Comparison of ENCODE assay signal across 21 cellular contexts in the genomic region with DNA sequence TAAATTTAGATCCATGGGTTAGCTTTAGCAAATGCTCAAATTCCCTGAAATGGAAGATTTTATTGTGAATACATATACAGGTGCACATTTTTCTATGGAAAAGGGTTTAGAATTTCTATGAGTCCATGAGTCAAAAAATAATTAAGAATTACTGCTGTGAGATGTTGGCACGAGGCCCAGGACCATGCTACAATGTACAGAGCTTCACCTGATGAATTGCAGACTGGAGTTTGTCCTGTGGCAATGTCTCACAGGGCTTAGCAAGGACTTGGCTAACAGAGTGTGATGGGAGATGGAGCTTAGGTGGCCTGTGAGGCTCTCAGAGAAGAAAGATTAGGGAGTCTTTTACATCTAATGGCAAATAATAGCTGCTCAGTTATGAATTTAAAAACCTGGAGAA.
DNase-seq lines count a peak whose midpoint lies in the region; ATAC-seq and TF ChIP-seq lines count a peak whose summit lies in the region.
"Had no signal": no experiment of that assay in that cellular context is flagged by ENCODE, and none has a peak within 500 bp of the region (broad histone marks: within the 10 kb centered on the region; RNA-seq: fewer than 3 reads in every experiment).

No MANE protein-coding gene starts in this region.

- H3K27ac Mint-ChIP-seq in T-cell: no peak overlapping the region
- H3K27ac Mint-ChIP-seq: H9 had no signal

- no peaks in the 10 kb centered on the region for H3K27me3 Mint-ChIP-seq in T-cell

- no peaks in the 10 kb centered on the region for H3K4me1 ChIP-seq in HEK293 (ENCODE audit: control insufficient read depth, insufficient read depth, low read length)

- no peak overlapping the region for H3K4me3 Mint-ChIP-seq in T-cell
- H3K4me3 Mint-ChIP-seq: H9 had no signal

- H3K9me3 ChIP-seq in HEK293 (ENCODE audit: control insufficient read depth, insufficient read depth, low read depth, low read length): no peaks in the 10 kb centered on the region

- H3K4me3 ChIP-seq in HEK293 (ENCODE audit: low read depth, low read length): no peak overlapping the region
- H3K4me3 ChIP-seq in foreskin fibroblast (ENCODE audit: low read depth in 1 of 2, low read length in 2 of 2): no peak overlapping the region

- DNase-seq in NCI-H1694 (lab: John Stamatoyannopoulos, UW) (peak; percentile 3), NCI-H1694 treated with DMSO at 0.1 percent for 48 hours (lab: John Stamatoyannopoulos, UW) (no peak), glomerular visceral epithelial cell (ENCODE audit: extremely low spot score) (peak; percentile 2), NCI-H187 (lab: John Stamatoyannopoulos, UW) (no peak), foreskin fibroblast (no peak), T-cell (no peak)
- DNase-seq: DMS 273 treated with DMSO at 0.1 percent for 48 hours, DND-41, H9, Karpas-422, MM.1S, NCI-H1092 treated with DMSO at 0.1 percent for 48 hours, NCI-H146, NCI-H510A, NCI-H774, PC-3, SIG-M5 had no signal

- H3K27ac ChIP-seq in HEK293 (ENCODE audit: extremely low read depth, low read depth, low read length): no peak overlapping the region
- H3K27ac ChIP-seq: 22Rv1, RWPE1 had no signal

- no peak for TF ChIP-seq CTCF in HEK293 (tag by site-specific recombination; IDR thresholded peaks at IDR 0.05)
- no peak for TF ChIP-seq CTCF in foreskin fibroblast (IDR thresholded peaks at IDR 0.05; ENCODE audit: low read depth, low read length)

- POLR2A ChIA-PET in HEK293 (lab: Yijun Ruan, JAX) (no interaction called here), T-cell (lab: Charles Lee) (interaction anchor here in 1 of 2 donors (0.6 kb wide), 1 partner anchor 22 kb away, joined by 3 read pairs; no protein-coding TSS in a partner anchor)

- CTCF ChIA-PET in HEK293 (lab: Yijun Ruan, JAX): interaction anchor here (0.6 to 0.7 kb wide), 2 partner anchors 517 to 1044 kb away, joined by 3 to 4 read pairs; no protein-coding TSS in a partner anchor
- CTCF ChIA-PET in T-cell (lab: Charles Lee): no interaction called here

- no peaks in the 10 kb centered on the region for H3K36me3 ChIP-seq in HEK293 (ENCODE audit: control insufficient read depth in 2 of 2, insufficient read depth in 1 of 2, low read length in 2 of 2)

- H3K4me1 Mint-ChIP-seq in T-cell: peaks cover 0 to 3% (median 0%) of the 10 kb centered on the region in 3 donors

- H3K9me3 Mint-ChIP-seq in T-cell: no peaks in the 10 kb centered on the region

- H3K36me3 Mint-ChIP-seq in T-cell: no peaks in the 10 kb centered on the region

- ATAC-seq in SK-N-SH treated with all-trans-retinoic acid at 6 μM for 48 hours: peak; percentile 70; the same call in 2 of the 3 replicates
- ATAC-seq in T-cell (replicated peaks in 1 of 4): no peak
- ATAC-seq: PC-3 had no signal

TF ChIP-seq in HEK293, 187 proteins besides CTCF, POLR2A, EP300 and RAD21:
- TF ChIP-seq ZNF10 (tag by site-specific recombination; IDR thresholded peaks at IDR 0.05): peak; percentile 72
- TF ChIP-seq, protein P1, sequence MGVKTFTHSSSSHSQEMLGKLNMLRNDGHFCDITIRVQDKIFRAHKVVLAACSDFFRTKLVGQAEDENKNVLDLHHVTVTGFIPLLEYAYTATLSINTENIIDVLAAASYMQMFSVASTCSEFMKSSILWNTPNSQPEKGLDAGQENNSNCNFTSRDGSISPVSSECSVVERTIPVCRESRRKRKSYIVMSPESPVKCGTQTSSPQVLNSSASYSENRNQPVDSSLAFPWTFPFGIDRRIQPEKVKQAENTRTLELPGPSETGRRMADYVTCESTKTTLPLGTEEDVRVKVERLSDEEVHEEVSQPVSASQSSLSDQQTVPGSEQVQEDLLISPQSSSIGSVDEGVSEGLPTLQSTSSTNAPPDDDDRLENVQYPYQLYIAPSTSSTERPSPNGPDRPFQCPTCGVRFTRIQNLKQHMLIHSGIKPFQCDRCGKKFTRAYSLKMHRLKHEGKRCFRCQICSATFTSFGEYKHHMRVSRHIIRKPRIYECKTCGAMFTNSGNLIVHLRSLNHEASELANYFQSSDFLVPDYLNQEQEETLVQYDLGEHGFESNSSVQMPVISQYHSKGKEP (tag by site-specific recombination; IDR thresholded peaks at IDR 0.05): no peak

TF ChIP-seq in SK-N-SH treated with all-trans-retinoic acid at 6 μM for 48 hours, 23 proteins besides CTCF, POLR2A, EP300 and RAD21:
- TF ChIP-seq, protein P2, sequence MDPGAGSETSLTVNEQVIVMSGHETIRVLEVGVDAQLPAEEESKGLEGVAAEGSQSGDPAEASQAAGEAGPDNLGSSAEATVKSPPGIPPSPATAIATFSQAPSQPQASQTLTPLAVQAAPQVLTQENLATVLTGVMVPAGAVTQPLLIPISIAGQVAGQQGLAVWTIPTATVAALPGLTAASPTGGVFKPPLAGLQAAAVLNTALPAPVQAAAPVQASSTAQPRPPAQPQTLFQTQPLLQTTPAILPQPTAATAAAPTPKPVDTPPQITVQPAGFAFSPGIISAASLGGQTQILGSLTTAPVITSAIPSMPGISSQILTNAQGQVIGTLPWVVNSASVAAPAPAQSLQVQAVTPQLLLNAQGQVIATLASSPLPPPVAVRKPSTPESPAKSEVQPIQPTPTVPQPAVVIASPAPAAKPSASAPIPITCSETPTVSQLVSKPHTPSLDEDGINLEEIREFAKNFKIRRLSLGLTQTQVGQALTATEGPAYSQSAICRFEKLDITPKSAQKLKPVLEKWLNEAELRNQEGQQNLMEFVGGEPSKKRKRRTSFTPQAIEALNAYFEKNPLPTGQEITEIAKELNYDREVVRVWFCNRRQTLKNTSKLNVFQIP (CRISPR knock-in tag; IDR thresholded peaks at IDR 0.05; ENCODE audit: borderline replicate concordance, low read depth): no peak
- TF ChIP-seq, protein P3, sequence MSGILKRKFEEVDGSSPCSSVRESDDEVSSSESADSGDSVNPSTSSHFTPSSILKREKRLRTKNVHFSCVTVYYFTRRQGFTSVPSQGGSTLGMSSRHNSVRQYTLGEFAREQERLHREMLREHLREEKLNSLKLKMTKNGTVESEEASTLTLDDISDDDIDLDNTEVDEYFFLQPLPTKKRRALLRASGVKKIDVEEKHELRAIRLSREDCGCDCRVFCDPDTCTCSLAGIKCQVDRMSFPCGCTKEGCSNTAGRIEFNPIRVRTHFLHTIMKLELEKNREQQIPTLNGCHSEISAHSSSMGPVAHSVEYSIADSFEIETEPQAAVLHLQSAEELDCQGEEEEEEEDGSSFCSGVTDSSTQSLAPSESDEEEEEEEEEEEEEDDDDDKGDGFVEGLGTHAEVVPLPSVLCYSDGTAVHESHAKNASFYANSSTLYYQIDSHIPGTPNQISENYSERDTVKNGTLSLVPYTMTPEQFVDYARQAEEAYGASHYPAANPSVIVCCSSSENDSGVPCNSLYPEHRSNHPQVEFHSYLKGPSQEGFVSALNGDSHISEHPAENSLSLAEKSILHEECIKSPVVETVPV (CRISPR knock-in tag; IDR thresholded peaks at IDR 0.05): no peak
- TF ChIP-seq SNAI2 (CRISPR knock-in tag; IDR thresholded peaks at IDR 0.05) (no peak), ZFP30 (CRISPR knock-in tag; IDR thresholded peaks at IDR 0.05) (no peak), ZNF565 (CRISPR knock-in tag; conservative IDR thresholded peaks at IDR 0.05; ENCODE audit: low read depth) (no peak), GLIS3 (CRISPR knock-in tag; IDR thresholded peaks at IDR 0.05) (no peak), BACH2 (CRISPR knock-in tag; IDR thresholded peaks at IDR 0.05; ENCODE audit: borderline replicate concordance) (no peak), TCF4 (CRISPR knock-in tag; IDR thresholded peaks at IDR 0.05; ENCODE audit: borderline replicate concordance) (no peak), ZFP3 (CRISPR knock-in tag; IDR thresholded peaks at IDR 0.05) (no peak), ISL1 (CRISPR knock-in tag; IDR thresholded peaks at IDR 0.05) (no peak)
- TF ChIP-seq, protein P4, sequence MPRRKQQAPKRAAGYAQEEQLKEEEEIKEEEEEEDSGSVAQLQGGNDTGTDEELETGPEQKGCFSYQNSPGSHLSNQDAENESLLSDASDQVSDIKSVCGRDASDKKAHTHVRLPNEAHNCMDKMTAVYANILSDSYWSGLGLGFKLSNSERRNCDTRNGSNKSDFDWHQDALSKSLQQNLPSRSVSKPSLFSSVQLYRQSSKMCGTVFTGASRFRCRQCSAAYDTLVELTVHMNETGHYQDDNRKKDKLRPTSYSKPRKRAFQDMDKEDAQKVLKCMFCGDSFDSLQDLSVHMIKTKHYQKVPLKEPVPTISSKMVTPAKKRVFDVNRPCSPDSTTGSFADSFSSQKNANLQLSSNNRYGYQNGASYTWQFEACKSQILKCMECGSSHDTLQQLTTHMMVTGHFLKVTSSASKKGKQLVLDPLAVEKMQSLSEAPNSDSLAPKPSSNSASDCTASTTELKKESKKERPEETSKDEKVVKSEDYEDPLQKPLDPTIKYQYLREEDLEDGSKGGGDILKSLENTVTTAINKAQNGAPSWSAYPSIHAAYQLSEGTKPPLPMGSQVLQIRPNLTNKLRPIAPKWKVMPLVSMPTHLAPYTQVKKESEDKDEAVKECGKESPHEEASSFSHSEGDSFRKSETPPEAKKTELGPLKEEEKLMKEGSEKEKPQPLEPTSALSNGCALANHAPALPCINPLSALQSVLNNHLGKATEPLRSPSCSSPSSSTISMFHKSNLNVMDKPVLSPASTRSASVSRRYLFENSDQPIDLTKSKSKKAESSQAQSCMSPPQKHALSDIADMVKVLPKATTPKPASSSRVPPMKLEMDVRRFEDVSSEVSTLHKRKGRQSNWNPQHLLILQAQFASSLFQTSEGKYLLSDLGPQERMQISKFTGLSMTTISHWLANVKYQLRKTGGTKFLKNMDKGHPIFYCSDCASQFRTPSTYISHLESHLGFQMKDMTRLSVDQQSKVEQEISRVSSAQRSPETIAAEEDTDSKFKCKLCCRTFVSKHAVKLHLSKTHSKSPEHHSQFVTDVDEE (CRISPR knock-in tag; IDR thresholded peaks at IDR 0.05): no peak
- TF ChIP-seq, protein P5, sequence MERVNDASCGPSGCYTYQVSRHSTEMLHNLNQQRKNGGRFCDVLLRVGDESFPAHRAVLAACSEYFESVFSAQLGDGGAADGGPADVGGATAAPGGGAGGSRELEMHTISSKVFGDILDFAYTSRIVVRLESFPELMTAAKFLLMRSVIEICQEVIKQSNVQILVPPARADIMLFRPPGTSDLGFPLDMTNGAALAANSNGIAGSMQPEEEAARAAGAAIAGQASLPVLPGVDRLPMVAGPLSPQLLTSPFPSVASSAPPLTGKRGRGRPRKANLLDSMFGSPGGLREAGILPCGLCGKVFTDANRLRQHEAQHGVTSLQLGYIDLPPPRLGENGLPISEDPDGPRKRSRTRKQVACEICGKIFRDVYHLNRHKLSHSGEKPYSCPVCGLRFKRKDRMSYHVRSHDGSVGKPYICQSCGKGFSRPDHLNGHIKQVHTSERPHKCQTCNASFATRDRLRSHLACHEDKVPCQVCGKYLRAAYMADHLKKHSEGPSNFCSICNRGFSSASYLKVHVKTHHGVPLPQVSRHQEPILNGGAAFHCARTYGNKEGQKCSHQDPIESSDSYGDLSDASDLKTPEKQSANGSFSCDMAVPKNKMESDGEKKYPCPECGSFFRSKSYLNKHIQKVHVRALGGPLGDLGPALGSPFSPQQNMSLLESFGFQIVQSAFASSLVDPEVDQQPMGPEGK (CRISPR knock-in tag; IDR thresholded peaks at IDR 0.05; ENCODE audit: borderline replicate concordance): no peak

Comparison
In these comparisons a context has a peak if more than half of its experiments do, and no peak if none do; other contexts are left out.
1. DNase-seq: peak in NCI-H1694 (single experiment) and glomerular visceral epithelial cell (single experiment); none in NCI-H1694 treated with DMSO at 0.1 percent for 48 hours (single experiment), NCI-H187 (0 of 2), foreskin fibroblast (0 of 2) and T-cell (0 of 34).